ENCODE assay signal across 10 cellular contexts in the genomic region with DNA sequence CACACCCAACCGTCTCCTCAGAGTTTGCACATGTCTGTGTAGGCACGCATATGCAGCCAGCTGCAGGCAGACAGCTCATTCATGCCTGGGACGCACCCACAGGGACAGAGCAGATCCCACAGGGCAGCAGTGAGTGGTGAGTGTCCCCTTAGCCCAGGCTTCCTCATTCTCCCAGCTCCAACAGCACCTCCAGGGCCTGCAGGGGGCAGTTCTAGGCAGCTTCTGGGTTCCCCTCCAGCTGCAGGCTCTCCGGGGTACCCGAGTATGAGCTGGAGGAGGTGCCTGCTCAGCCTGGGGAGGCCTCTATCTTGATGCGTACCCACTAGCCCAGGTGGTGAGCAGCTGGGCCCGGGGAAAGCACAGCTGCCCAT. TPM values are rescaled to one million over a fixed set of nuclear protein-coding genes. Genes with fewer than 3 reads are reported as not detected.
A peak's percentile ranks its signal among the peaks of the same experiment; 100 is the strongest.
DNase-seq lines count a peak whose midpoint lies in the region; ATAC-seq and TF ChIP-seq lines count a peak whose summit lies in the region.
"Had no signal": no experiment of that assay in that cellular context is flagged by ENCODE, and none has a peak within 500 bp of the region (broad histone marks: within the 10 kb centered on the region; RNA-seq: fewer than 3 reads in every experiment).

No MANE protein-coding gene starts in this region.

- H3F3A ChIP-seq in smooth muscle cell (ENCODE audit: low read depth), result no peaks in the 10 kb centered on the region

- intact Hi-C loops in heart right ventricle (cut with DNase I) (no loop called here), left cardiac atrium (cut with DNase I) (no loop called here)

- 39 to 45% methylated on average over 7 of the region's 7 CpGs for WGBS in heart right ventricle, 2 donors
- WGBS in smooth muscle cell (ENCODE audit: low lambda C conversion rate), result 50% methylated on average over 7 of the region's 7 CpGs

- no peak overlapping the region for H3K9ac ChIP-seq in OCI-LY3 (ENCODE audit: low read length)
- no peak overlapping the region for H3K9ac ChIP-seq in smooth muscle cell (ENCODE audit: low read depth)

- TF ChIP-seq CTCF in cardiac muscle cell (IDR thresholded peaks at IDR 0.05; ENCODE audit: low read depth, low read length), result peak; percentile 10
- no peak for TF ChIP-seq CTCF in heart right ventricle (IDR thresholded peaks at IDR 0.05)
- TF ChIP-seq CTCF in OCI-LY3 (IDR thresholded peaks at IDR 0.05; ENCODE audit: low read depth, low read length), result 0 out of 2 replicates have a peak, but pooled peaks have one; percentile 6
- TF ChIP-seq CTCF in smooth muscle cell (IDR thresholded peaks at IDR 0.05; ENCODE audit: borderline replicate concordance, insufficient read depth, poor library complexity, severe bottlenecking), result no peak

- H3K79me2 ChIP-seq in OCI-LY3 (ENCODE audit: low read length) (no peaks in the 10 kb centered on the region), smooth muscle cell (ENCODE audit: low read depth) (peaks cover 4% of the 10 kb centered on the region)

- no peak overlapping the region for H2AFZ ChIP-seq in OCI-LY3 (ENCODE audit: low read depth, low read length)
- H2AFZ ChIP-seq in smooth muscle cell (ENCODE audit: low read depth), result no peak overlapping the region

- H4K20me1 ChIP-seq in OCI-LY3 (ENCODE audit: insufficient read depth, low read length) (no peaks in the 10 kb centered on the region), smooth muscle cell (ENCODE audit: low read depth) (no peaks in the 10 kb centered on the region)

- ATAC-seq in heart right ventricle (no peak), esophagus mucosa (peak; percentile 51), GM18909 (IDR thresholded peaks at IDR 0.05; ENCODE audit: poor library complexity, unreplicated experiment) (no peak), GM18520 (IDR thresholded peaks at IDR 0.05; ENCODE audit: unreplicated experiment) (no peak), left cardiac atrium (no peak)
- ATAC-seq: HCT116 had no signal

- DNase-seq in cardiac muscle cell (ENCODE audit: low read depth in 1 of 2, low spot score in 1 of 2) (no peak), heart right ventricle (no peak), smooth muscle cell (lab: John Stamatoyannopoulos, UW; ENCODE audit: unreplicated experiment) (peak; percentile 11), left cardiac atrium (no peak)

- H3K4me1 ChIP-seq in cardiac muscle cell (ENCODE audit: low read depth) (peaks cover 6% of the 10 kb centered on the region), heart right ventricle (peaks cover 3 to 37% (median 25%) of the 10 kb centered on the region in 9 donors), OCI-LY3 (ENCODE audit: low read length) (no peaks in the 10 kb centered on the region), smooth muscle cell (ENCODE audit: low read depth) (peaks cover 20% of the 10 kb centered on the region)

- no peak overlapping the region for H3K4me2 ChIP-seq in OCI-LY3 (ENCODE audit: low read length)
- H3K4me2 ChIP-seq in smooth muscle cell, result no peak overlapping the region

- H3K27me3 ChIP-seq in cardiac muscle cell (peaks cover 29% of the 10 kb centered on the region), heart right ventricle (peaks cover 0 to 92% (median 80%) of the 10 kb centered on the region in 7 donors), OCI-LY3 (ENCODE audit: low read depth, low read length) (no peaks in the 10 kb centered on the region; the same call in 1 of the 2 replicates), smooth muscle cell (ENCODE audit: low read depth) (peaks cover 6% of the 10 kb centered on the region)

- H3K27ac ChIP-seq in cardiac muscle cell, result no peak overlapping the region
- H3K27ac ChIP-seq in heart right ventricle, result no peak overlapping the region
- no peak overlapping the region for H3K27ac ChIP-seq in OCI-LY3 (ENCODE audit: low read length)
- H3K27ac ChIP-seq in smooth muscle cell (ENCODE audit: low read depth), result no peak overlapping the region

- H3K9me3 ChIP-seq in cardiac muscle cell (ENCODE audit: low read depth) (no peaks in the 10 kb centered on the region), heart right ventricle (no peaks in the 10 kb centered on the region), OCI-LY3 (ENCODE audit: insufficient read depth, low read length) (no peaks in the 10 kb centered on the region), smooth muscle cell (replicated peaks; ENCODE audit: low read depth) (no peaks in the 10 kb centered on the region)

- no peaks in the 10 kb centered on the region for H3K36me3 ChIP-seq in cardiac muscle cell
- no peaks in the 10 kb centered on the region for H3K36me3 ChIP-seq in heart right ventricle
- no peaks in the 10 kb centered on the region for H3K36me3 ChIP-seq in OCI-LY3 (replicated peaks; ENCODE audit: low read depth, low read length)
- no peaks in the 10 kb centered on the region for H3K36me3 ChIP-seq in smooth muscle cell (ENCODE audit: low read depth)

- H3K4me3 ChIP-seq in cardiac muscle cell (no peak overlapping the region), heart right ventricle (no peak overlapping the region), OCI-LY3 (ENCODE audit: low read length) (no peak overlapping the region), smooth muscle cell (no peak overlapping the region)

RNA-seq across cellular contexts. Expression of gene SHANK1, which starts 1.3 kb away (rescaled TPM):
- total RNA-seq in cardiac muscle cell (2.9 and 8.7 TPM in 2 replicates), heart right ventricle (1 to 10 TPM in 2 of 10 donors, under 1 TPM in 7, not detected in 1; 0.23 to 1.5 (median 0.59) TPM), esophagus mucosa (0.04 TPM), smooth muscle cell (2.1 and 4.1 TPM in 2 replicates), left cardiac atrium (1 to 10 TPM in 1 of 2 donors, under 1 TPM in 1; 0.62 to 1.2 TPM)
- polyA plus RNA-seq in cardiac muscle cell (0.71 and 2.0 TPM in 2 replicates), heart right ventricle (under 1 TPM; 0.07 to 0.17 TPM), smooth muscle cell (1.0 and 1.8 TPM in 2 replicates)

RNA-seq across cellular contexts. Expression of gene CLEC11A, which starts 2.3 kb away (rescaled TPM):
- 12.5 and 16.6 TPM in 2 replicates for total RNA-seq in cardiac muscle cell
- polyA plus RNA-seq in cardiac muscle cell, result 26.7 and 29.4 TPM in 2 replicates
- 10 to 100 TPM in 1 of 10 donors, 1 to 10 TPM in 9; 2.3 to 11.9 (median 3.8) TPM for total RNA-seq in heart right ventricle
- 10 to 100 TPM in 1 of 2 donors, 1 to 10 TPM in 1; 5.6 to 12.9 TPM for polyA plus RNA-seq in heart right ventricle
- total RNA-seq in esophagus mucosa, result 2.7 TPM
- 48.3 and 53.4 TPM in 2 replicates for total RNA-seq in smooth muscle cell
- 138 and 155 TPM in 2 replicates for polyA plus RNA-seq in smooth muscle cell
- total RNA-seq in left cardiac atrium, result 1 to 10 TPM; 8.4 to 9.6 TPM

RNA-seq across cellular contexts. Expression of gene GPR32, which starts 49.4 kb away (rescaled TPM):
- total RNA-seq in cardiac muscle cell, result not detected in 2 replicates
- not detected in 2 replicates for polyA plus RNA-seq in cardiac muscle cell
- total RNA-seq in heart right ventricle, result not detected
- not detected for polyA plus RNA-seq in heart right ventricle
- not detected for total RNA-seq in esophagus mucosa
- not detected in 2 replicates for total RNA-seq in smooth muscle cell
- polyA plus RNA-seq in smooth muscle cell, result not detected in 2 replicates
- total RNA-seq in left cardiac atrium, result not detected
- total RNA-seq: renal cortical epithelial cell had no signal

Comparison
In these comparisons a context has a peak if more than half of its experiments do, and no peak if none do; other contexts are left out.
1. CTCF ChIP-seq: peak in cardiac muscle cell (single experiment) and OCI-LY3 (single experiment); none in heart right ventricle (0 of 9) and smooth muscle cell (single experiment).